ENCODE assay signal across 8 cellular contexts in the genomic region with DNA sequence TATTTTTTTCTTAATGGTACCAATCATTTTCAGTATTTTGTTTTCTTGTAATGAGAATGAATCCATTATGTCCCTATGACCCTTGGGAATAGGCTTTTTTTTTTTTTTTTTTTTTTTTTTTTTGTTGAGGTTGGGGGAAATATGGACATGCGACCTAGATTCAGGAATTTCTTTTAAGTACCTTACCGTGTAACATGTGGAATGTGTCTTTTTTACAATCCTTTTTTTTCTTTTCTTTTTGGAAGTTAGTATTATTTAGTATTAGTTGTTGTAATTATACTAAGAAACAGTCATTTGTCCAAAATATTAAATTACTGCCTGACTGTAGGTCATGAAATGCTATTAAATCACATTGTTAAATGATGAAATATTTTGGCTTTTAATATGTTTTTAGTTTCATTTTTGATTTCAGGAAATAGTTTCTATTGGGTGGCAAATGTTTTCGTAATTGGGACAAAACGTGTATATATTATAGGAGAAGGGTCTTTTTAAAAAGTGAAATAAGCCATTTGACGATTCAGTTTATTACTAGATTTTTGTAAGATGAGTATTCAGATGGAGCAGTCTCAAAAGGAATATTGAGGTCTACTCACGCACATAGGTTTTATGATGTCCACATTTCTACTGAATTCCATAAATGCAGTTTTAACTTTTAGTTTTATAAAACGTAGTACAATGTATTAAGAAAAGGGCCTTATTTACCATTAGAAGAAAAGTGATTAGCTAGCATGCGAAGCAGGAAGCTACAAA. TPM values are rescaled to one million over a fixed set of nuclear protein-coding genes. Genes with fewer than 3 reads are reported as not detected.
DNase-seq lines count a peak whose midpoint lies in the region; ATAC-seq and TF ChIP-seq lines count a peak whose summit lies in the region.

No MANE protein-coding gene starts in this region.

- H4K8ac ChIP-seq in IMR-90 (ENCODE audit: low read depth in 2 of 2, low read length in 2 of 2) = no peak overlapping the region; a peak in 1 of 4 replicates

- POLR2A ChIA-PET in IMR-90 (lab: Charles Lee; ENCODE audit: unreplicated experiment) = no interaction called here

- no peak overlapping the region for H2AK5ac ChIP-seq in IMR-90 (ENCODE audit: low read depth, low read length)

- H2AFZ ChIP-seq in IMR-90 (replicated peaks; ENCODE audit: low read length, poor library complexity) = no peak overlapping the region

- H3K79me1 ChIP-seq in IMR-90 (ENCODE audit: low read depth in 1 of 2, low read length in 2 of 2) = peaks cover 5 to 24% of the 10 kb centered on the region in 2 experiments; a peak in 2 of 4 replicates

- H3K18ac ChIP-seq in IMR-90 (ENCODE audit: low read depth, low read length) = no peak overlapping the region

- H3K14ac ChIP-seq in IMR-90 (replicated peaks; ENCODE audit: low read depth, low read length) = 0 out of 2 replicates have a peak overlapping the region, but pooled peaks have one; percentile 17

- intact Hi-C loops in IMR-90 (cut with micrococcal nuclease) = loop anchor here (2.0 to 5.0 kb wide), 2 partner anchors 171 to 400 kb away; no protein-coding TSS in a partner anchor

- WGBS in IMR-90 (ENCODE audit: extremely low coverage in 2 of 2, insufficient read length in 1 of 2), 2 experiments = 0% methylated on average over 1 of the region's 8 CpGs; no CpG with 5 or more reads in 1 of the 2 experiments

- dilution Hi-C loops in IMR-90 (cut with HindIII; ENCODE audit: low sequenced_read_pairs, unreplicated experiment) = no loop called here

- no peak for TF ChIP-seq RAD21 in IMR-90 (IDR thresholded peaks at IDR 0.05; ENCODE audit: low read length)

- no peak for ATAC-seq in IMR-90 (ENCODE audit: low read depth)
- no peak for ATAC-seq in HG03354 (IDR thresholded peaks at IDR 0.05; ENCODE audit: poor library complexity, severe bottlenecking, unreplicated experiment)
- ATAC-seq in GM21526 (IDR thresholded peaks at IDR 0.05; ENCODE audit: low FRiP score, unreplicated experiment) = no peak

- H3K4me1 ChIP-seq in BE2C (peaks cover 14% of the 10 kb centered on the region), IMR-90 (ENCODE audit: control insufficient read depth, insufficient read depth, low read length) (peaks cover 3% of the 10 kb centered on the region), muscle layer of duodenum (ENCODE audit: control insufficient read depth in 1 of 2, insufficient read depth in 2 of 2, low read length in 2 of 2) (peaks cover 4 to 47% of the 10 kb centered on the region in 2 donors)

- H2BK20ac ChIP-seq in IMR-90 (ENCODE audit: low read depth, low read length) = no peak overlapping the region

- H2BK5ac ChIP-seq in IMR-90 (ENCODE audit: low read depth, low read length, poor library complexity, severe bottlenecking) = peak overlapping the region; percentile 65

- H2BK15ac ChIP-seq in IMR-90 (ENCODE audit: low read depth, low read length) = no peak overlapping the region

- no peak overlapping the region for H4K5ac ChIP-seq in IMR-90 (ENCODE audit: low read depth, low read length)

- H2AK9ac ChIP-seq in IMR-90 (replicated peaks; ENCODE audit: low read depth, low read length, poor library complexity) = no peak overlapping the region

- TF ChIP-seq CTCF in BE2C (IDR thresholded peaks at IDR 0.05; ENCODE audit: low read depth, low read length) (no peak), IMR-90 (conservative IDR thresholded peaks at IDR 0.05; ENCODE audit: low read depth, low read length) (no peak), brain microvascular endothelial cell (IDR thresholded peaks at IDR 0.05; ENCODE audit: low read depth, low read length, missing control alignments) (no peak)

- BruUV-seq in IMR-90 (replicated peaks; lab: Mats Ljungman, UMichigan) = no TSS peak

- no peak overlapping the region for H3K4ac ChIP-seq in IMR-90 (ENCODE audit: low read depth, low read length)

- peak overlapping the region; percentile 41; the same call in 1 of the 2 replicates for H3K23ac ChIP-seq in IMR-90 (ENCODE audit: low read depth, low read length)

- in situ Hi-C loops in IMR-90 (cut with MboI; ENCODE audit: low sequenced_read_pairs) = loop anchor here (10.0 kb wide), 2 partner anchors 173 to 233 kb away; no protein-coding TSS in a partner anchor
- in situ Hi-C loops in brain microvascular endothelial cell (cut with HindIII; ENCODE audit: low pct_ligation_motif_present, low sequenced_read_pairs) = no loop called here

- DNase-seq in BE2C (no peak), IMR-90 (no peak), brain microvascular endothelial cell (no peak), NCI-H82 (lab: John Stamatoyannopoulos, UW) (no peak), NCI-H1105 treated with DMSO at 0.1 percent for 48 hours (lab: John Stamatoyannopoulos, UW) (no peak)

- H3K9me3 ChIP-seq in BE2C (no peaks in the 10 kb centered on the region), IMR-90 (ENCODE audit: control insufficient read depth, insufficient read depth, low read length) (no peaks in the 10 kb centered on the region), muscle layer of duodenum (ENCODE audit: control insufficient read depth in 1 of 2, low read length in 2 of 2) (no peaks in the 10 kb centered on the region)

- TF ChIP-seq POLR2A in IMR-90 (IDR thresholded peaks at IDR 0.05; ENCODE audit: low read depth, low read length) = no peak

- no peak overlapping the region for H4K91ac ChIP-seq in IMR-90 (ENCODE audit: insufficient read depth, low read depth, low read length)

- H3K4me2 ChIP-seq in IMR-90 (ENCODE audit: low read depth, low read length) = peak overlapping the region; percentile 99

- H3K4me3 ChIP-seq in BE2C (ENCODE audit: low read depth, low read length) (peak overlapping the region; percentile 79), IMR-90 (ENCODE audit: insufficient read depth, low read depth, low read length) (peak overlapping the region; percentile 18), brain microvascular endothelial cell (ENCODE audit: low read depth, low read length) (peak overlapping the region; percentile 83), muscle layer of duodenum (ENCODE audit: low read depth in 1 of 2, low read length in 2 of 2) (peak overlapping the region; percentile 82 to 97)

- H3K27me3 ChIP-seq in BE2C = no peaks in the 10 kb centered on the region
- H3K27me3 ChIP-seq in IMR-90 (ENCODE audit: control insufficient read depth, insufficient read depth, low read length) = no peaks in the 10 kb centered on the region
- no peaks in the 10 kb centered on the region for H3K27me3 ChIP-seq in brain microvascular endothelial cell (replicated peaks)
- H3K27me3 ChIP-seq in muscle layer of duodenum (ENCODE audit: low read depth, low read length) = no peaks in the 10 kb centered on the region

- peak overlapping the region; percentile 28; the same call in 1 of the 2 replicates for H3K27ac ChIP-seq in IMR-90 (ENCODE audit: insufficient read depth, low read length)
- peak overlapping the region; percentile 70 for H3K27ac ChIP-seq in brain microvascular endothelial cell
- peak overlapping the region; percentile 95 for H3K27ac ChIP-seq in muscle layer of duodenum (ENCODE audit: low read length)

- peaks cover 3% of the 10 kb centered on the region; the same call in 1 of the 2 replicates for H3K9me1 ChIP-seq in IMR-90 (ENCODE audit: insufficient read depth, low read length)

- CTCF ChIA-PET in IMR-90 (lab: Yijun Ruan, JAX) = no interaction called here

- peak overlapping the region; percentile 58; the same call in 1 of the 2 replicates for H3K9ac ChIP-seq in IMR-90 (ENCODE audit: low read depth, low read length)

- no peak overlapping the region for H2BK120ac ChIP-seq in IMR-90 (ENCODE audit: low read depth, low read length)

- H3K56ac ChIP-seq in IMR-90 (ENCODE audit: extremely low read depth, insufficient read depth, low read length) = no peak overlapping the region

- H3K36me3 ChIP-seq in BE2C = peaks cover 10% of the 10 kb centered on the region
- peaks cover 2% of the 10 kb centered on the region for H3K36me3 ChIP-seq in IMR-90 (ENCODE audit: control insufficient read depth, insufficient read depth, low read length)
- H3K36me3 ChIP-seq in brain microvascular endothelial cell (replicated peaks) = no peaks in the 10 kb centered on the region
- H3K36me3 ChIP-seq in muscle layer of duodenum (ENCODE audit: control insufficient read depth in 1 of 2, insufficient read depth in 2 of 2, low read length in 2 of 2) = peaks cover 0 to 13% of the 10 kb centered on the region in 2 donors

- peaks cover 47% of the 10 kb centered on the region for H4K20me1 ChIP-seq in IMR-90 (ENCODE audit: insufficient read depth, low read length)

TF ChIP-seq in IMR-90, 13 proteins besides CTCF, POLR2A, EP300 and RAD21 (continues in another document):
- TF ChIP-seq BHLHE40 (IDR thresholded peaks at IDR 0.05; ENCODE audit: low read depth, low read length) (no peak), MAZ (IDR thresholded peaks at IDR 0.05; ENCODE audit: borderline replicate concordance, low read depth, low read length) (no peak), RCOR1 (IDR thresholded peaks at IDR 0.05; ENCODE audit: insufficient replicate concordance, low read length) (no peak), CHD1 (IDR thresholded peaks at IDR 0.05; ENCODE audit: low read depth, low read length) (no peak), RFX5 (IDR thresholded peaks at IDR 0.05; ENCODE audit: low read depth, low read length) (no peak), NFE2L2 (IDR thresholded peaks at IDR 0.05; ENCODE audit: low read depth, low read length) (no peak), FOS (IDR thresholded peaks at IDR 0.05; ENCODE audit: low read depth, low read length) (no peak), MAFK (IDR thresholded peaks at IDR 0.05; ENCODE audit: low read depth, low read length) (no peak), SMC3 (IDR thresholded peaks at IDR 0.05; ENCODE audit: low read depth, low read length) (no peak)
- TF ChIP-seq, protein P1, sequence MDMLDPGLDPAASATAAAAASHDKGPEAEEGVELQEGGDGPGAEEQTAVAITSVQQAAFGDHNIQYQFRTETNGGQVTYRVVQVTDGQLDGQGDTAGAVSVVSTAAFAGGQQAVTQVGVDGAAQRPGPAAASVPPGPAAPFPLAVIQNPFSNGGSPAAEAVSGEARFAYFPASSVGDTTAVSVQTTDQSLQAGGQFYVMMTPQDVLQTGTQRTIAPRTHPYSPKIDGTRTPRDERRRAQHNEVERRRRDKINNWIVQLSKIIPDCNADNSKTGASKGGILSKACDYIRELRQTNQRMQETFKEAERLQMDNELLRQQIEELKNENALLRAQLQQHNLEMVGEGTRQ (IDR thresholded peaks at IDR 0.05; ENCODE audit: low read depth, low read length) = no peak

RNA-seq across cellular contexts. Expression of a gene that starts 4.9 kb away (rescaled TPM):
- polyA plus RNA-seq in BE2C (2012; ENCODE audit: insufficient read depth, insufficient read length, low read depth) = 43.4 TPM
- 14.5 and 22.8 TPM in 2 replicates for total RNA-seq in IMR-90 (2012; rRNA removed)
- polyA plus RNA-seq in IMR-90 (2012; rRNA removed) = 17.5 and 20.1 TPM in 2 replicates
- polyA plus RNA-seq in IMR-90 (2012; cell fraction: cytosol; rRNA removed) = 9.7 and 16.0 TPM in 2 replicates
- 28.7 and 32.4 TPM in 2 replicates for polyA plus RNA-seq in IMR-90 (2012; cell fraction: nucleus; rRNA removed; ENCODE audit: low replicate concordance)

Comparison
In these comparisons a context has a peak if more than half of its experiments do, and no peak if none do; other contexts are left out.
1. H3K4me3 ChIP-seq: peak in every context shown above with its lines; median percentile 90 in muscle layer of duodenum; 83 in brain microvascular endothelial cell; 79 in BE2C; 18 in IMR-90.
2. H3K27ac ChIP-seq: peak in every context shown above with its lines; median percentile 95 in muscle layer of duodenum; 70 in brain microvascular endothelial cell; 28 in IMR-90.